ENCODE assay signal across 9 cellular contexts in the genomic region with DNA sequence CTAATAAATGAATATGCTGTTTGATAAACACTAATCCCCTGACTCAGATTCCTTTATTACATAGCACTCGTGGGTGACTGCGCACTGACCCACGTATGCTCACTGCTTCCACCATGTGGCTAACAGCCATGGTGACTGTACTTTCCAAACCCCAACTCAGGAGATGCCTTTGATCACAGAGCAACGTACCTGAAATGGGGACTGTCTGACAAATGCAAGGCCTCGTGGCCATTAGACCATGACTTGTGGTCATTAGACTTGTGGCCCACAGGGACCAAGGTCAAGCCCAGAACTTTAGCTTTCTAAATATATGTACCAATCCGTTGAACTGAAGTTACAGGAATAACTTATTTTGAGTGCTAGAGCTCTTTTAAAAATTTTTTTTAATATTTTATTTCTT. TPM values are rescaled to one million over a fixed set of nuclear protein-coding genes. Genes with fewer than 3 reads are reported as not detected.
A peak's percentile ranks its signal among the peaks of the same experiment; 100 is the strongest.
DNase-seq lines count a peak whose midpoint lies in the region; ATAC-seq, FAIRE-seq and TF ChIP-seq lines count a peak whose summit lies in the region.
"Had no signal": no experiment of that assay in that cellular context is flagged by ENCODE, and none has a peak within 500 bp of the region (broad histone marks: within the 10 kb centered on the region; RNA-seq: fewer than 3 reads in every experiment).

No MANE protein-coding gene starts in this region.

- peak; percentile 97 for ATAC-seq in GM19351 (IDR thresholded peaks at IDR 0.05; ENCODE audit: unreplicated experiment)
- peak; percentile 89 for ATAC-seq in HG03442 (IDR thresholded peaks at IDR 0.05; ENCODE audit: unreplicated experiment)
- ATAC-seq in activated T-helper 17 cell treated with anti-CD3 and anti-CD28 coated beads, Interleukin-2, amount 50 U/mL, for 72 hours (replicated peaks): peak; percentile 96
- ATAC-seq in foreskin keratinocyte: peak; percentile 93
- peak; percentile 80 to 92 (median 84) for ATAC-seq in psoas muscle

- WGBS in psoas muscle, 3 donors: 21 to 34% (median 27%) methylated on average over 6 of the region's 6 CpGs

- H3K9me3 ChIP-seq in psoas muscle: no peaks in the 10 kb centered on the region

- no peaks in the 10 kb centered on the region for H3K9me3 Mint-ChIP-seq in Calu3 (ENCODE audit: low read depth, unreplicated experiment)
- no peaks in the 10 kb centered on the region for H3K9me3 Mint-ChIP-seq in activated T-helper 17 cell treated with anti-CD3 and anti-CD28 coated beads, Interleukin-2, amount 50 U/mL, for 72 hours
- H3K9me3 Mint-ChIP-seq: dendritic cell treated with granulocyte-macrophage colony-stimulating factor and Interleukin-4, amounts not matched to agents 40 ng/mL and 50 ng/mL, for 4 days had no signal

- H3K36me3 ChIP-seq in psoas muscle (ENCODE audit: insufficient read depth in 1 of 2, low read depth in 1 of 2): no peaks in the 10 kb centered on the region

- BruUV-seq in Calu3 (replicated peaks; lab: Mats Ljungman, UMichigan): no TSS peak

- no peaks in the 10 kb centered on the region for H3K27me3 Mint-ChIP-seq in Calu3 (ENCODE audit: unreplicated experiment)
- H3K27me3 Mint-ChIP-seq in activated T-helper 17 cell treated with anti-CD3 and anti-CD28 coated beads, Interleukin-2, amount 50 U/mL, for 72 hours: no peaks in the 10 kb centered on the region
- H3K27me3 Mint-ChIP-seq: dendritic cell treated with granulocyte-macrophage colony-stimulating factor and Interleukin-4, amounts not matched to agents 40 ng/mL and 50 ng/mL, for 4 days had no signal

- FAIRE-seq in RCC 7860 (lab: Jason Lieb, UNC): no peak

- no peaks in the 10 kb centered on the region for H3K4me1 ChIP-seq in foreskin keratinocyte
- H3K4me1 ChIP-seq in psoas muscle: no peaks in the 10 kb centered on the region

- H3K27me3 ChIP-seq in foreskin keratinocyte (no peaks in the 10 kb centered on the region), psoas muscle (ENCODE audit: insufficient read depth in 3 of 3, low read length in 2 of 3) (no peaks in the 10 kb centered on the region)

- intact Hi-C loops in Calu3 (cut with micrococcal nuclease; ENCODE audit: unreplicated experiment): loop anchor here (1.0 to 2.0 kb wide), 2 partner anchors 59 to 164 kb away; no protein-coding TSS in a partner anchor
- intact Hi-C loops in psoas muscle (cut with DNase I): loop anchor here (2.0 to 5.0 kb wide), 2 partner anchors 60 kb away; no protein-coding TSS in a partner anchor

- DNase-seq in Calu3 (peak; percentile 56), RCC 7860 (ENCODE audit: low spot score) (peak; percentile 56), foreskin keratinocyte (peak; percentile 4 to 40), psoas muscle (peak in 1 of 2 donors; percentile 63), midbrain (lab: John Stamatoyannopoulos, UW) (no peak)

- H3K4me3 Mint-ChIP-seq in Calu3 (ENCODE audit: low read depth, unreplicated experiment): no peak overlapping the region
- no peak overlapping the region for H3K4me3 Mint-ChIP-seq in activated T-helper 17 cell treated with anti-CD3 and anti-CD28 coated beads, Interleukin-2, amount 50 U/mL, for 72 hours
- H3K4me3 Mint-ChIP-seq: dendritic cell treated with granulocyte-macrophage colony-stimulating factor and Interleukin-4, amounts not matched to agents 40 ng/mL and 50 ng/mL, for 4 days had no signal

- no peak overlapping the region for H3K4me3 ChIP-seq in psoas muscle

- no peaks in the 10 kb centered on the region for H3K4me1 Mint-ChIP-seq in Calu3 (ENCODE audit: low read depth, unreplicated experiment)
- H3K4me1 Mint-ChIP-seq in activated T-helper 17 cell treated with anti-CD3 and anti-CD28 coated beads, Interleukin-2, amount 50 U/mL, for 72 hours: peaks cover 5% of the 10 kb centered on the region

- CTCF ChIA-PET in Calu3 (lab: Charles Lee): interaction anchor here (1.1 to 1.5 kb wide), 2 partner anchors 59 to 163 kb away, joined by 5 to 9 read pairs; no protein-coding TSS in a partner anchor

- TF ChIP-seq CTCF in Calu3 (IDR thresholded peaks at IDR 0.05; ENCODE audit: unreplicated experiment): peak; percentile 64
- peak; percentile 63 for TF ChIP-seq CTCF in foreskin keratinocyte (conservative IDR thresholded peaks at IDR 0.05)
- TF ChIP-seq CTCF in psoas muscle (IDR thresholded peaks at IDR 0.05): peak; percentile 65

- no peak overlapping the region for H3K27ac Mint-ChIP-seq in Calu3 (ENCODE audit: unreplicated experiment)
- peak overlapping the region; percentile 42 for H3K27ac Mint-ChIP-seq in activated T-helper 17 cell treated with anti-CD3 and anti-CD28 coated beads, Interleukin-2, amount 50 U/mL, for 72 hours
- H3K27ac Mint-ChIP-seq: dendritic cell treated with granulocyte-macrophage colony-stimulating factor and Interleukin-4, amounts not matched to agents 40 ng/mL and 50 ng/mL, for 4 days had no signal

- H3K27ac ChIP-seq in foreskin keratinocyte (no peak overlapping the region), psoas muscle (no peak overlapping the region)

- H3K36me3 Mint-ChIP-seq in Calu3 (ENCODE audit: insufficient read depth, unreplicated experiment): no peaks in the 10 kb centered on the region
- H3K36me3 Mint-ChIP-seq in activated T-helper 17 cell treated with anti-CD3 and anti-CD28 coated beads, Interleukin-2, amount 50 U/mL, for 72 hours (ENCODE audit: low read depth): peaks cover 94% of the 10 kb centered on the region

RNA-seq across cellular contexts. Expression of a gene that starts 46.6 kb away (rescaled TPM):
- total RNA-seq in Calu3 (2022): 37.8 and 38.8 TPM in 2 replicates
- total RNA-seq in activated T-helper 17 cell treated with anti-CD3 and anti-CD28 coated beads, Interleukin-2, amount 50 U/mL, for 72 hours: 100 to 1,000 TPM; 269 to 291 TPM
- 1.1 and 1.2 TPM in 2 replicates for total RNA-seq in foreskin keratinocyte
- polyA plus RNA-seq in foreskin keratinocyte: 0.53 and 0.68 TPM in 2 replicates
- total RNA-seq in psoas muscle: 1 to 10 TPM; 4.9 to 8.3 (median 6.4) TPM
- 1 to 10 TPM in 2 of 3 donors, under 1 TPM in 1; 0.61 to 4.8 (median 1.7) TPM for polyA plus RNA-seq in psoas muscle
